8 cellular contexts compared by ENCODE assay signal in the genomic region with DNA sequence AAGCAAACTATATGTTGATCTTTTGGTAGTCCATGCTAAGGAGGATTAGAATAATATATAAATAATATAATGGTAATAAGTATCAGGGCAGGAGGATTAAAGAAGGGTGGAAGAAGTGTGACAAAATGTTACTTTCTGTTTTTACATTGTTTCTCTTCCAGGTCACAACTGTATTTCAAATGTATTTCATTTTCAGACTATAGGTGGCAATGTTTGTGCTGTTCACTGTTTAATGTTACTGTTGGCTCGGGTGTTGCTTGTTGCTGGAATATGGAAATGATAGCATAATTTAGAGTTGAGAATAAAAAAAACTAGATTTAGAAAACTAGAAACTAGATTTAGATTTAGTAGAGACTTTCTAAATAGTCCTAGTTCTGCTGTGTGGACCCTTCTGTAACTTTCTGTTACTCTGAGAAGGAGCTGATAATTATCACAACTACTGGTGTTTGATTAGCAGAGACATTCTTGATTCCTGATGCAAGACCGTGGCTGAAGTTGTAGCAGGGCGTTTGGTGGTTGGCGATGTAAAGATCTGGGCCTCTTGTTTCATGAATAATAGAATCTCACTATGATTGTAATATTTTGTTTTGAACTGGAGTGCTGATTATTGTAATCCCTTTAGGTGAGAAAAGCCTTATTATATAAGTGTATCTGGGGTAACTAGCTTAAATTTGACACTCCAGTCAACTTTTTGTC. TPM values are rescaled to one million over a fixed set of nuclear protein-coding genes. Genes with fewer than 3 reads are reported as not detected.
DNase-seq lines count a peak whose midpoint lies in the region; ATAC-seq and TF ChIP-seq lines count a peak whose summit lies in the region.

No MANE protein-coding gene starts in this region.

- H3K27ac ChIP-seq in upper lobe of right lung: no peak overlapping the region

- TF ChIP-seq CTCF in AG09319 (IDR thresholded peaks at IDR 0.05; ENCODE audit: low read depth, low read length): peak; percentile 33
- peak; percentile 34 for TF ChIP-seq CTCF in upper lobe of right lung (IDR thresholded peaks at IDR 0.05)

- ATAC-seq in GM19025 (IDR thresholded peaks at IDR 0.05; ENCODE audit: low read depth, unreplicated experiment): peak; percentile 57
- peak; percentile 40 for ATAC-seq in upper lobe of right lung

- TF ChIP-seq POLR2A in erythroblast (IDR thresholded peaks at IDR 0.05; ENCODE audit: low read length): no peak

- H3K27me3 ChIP-seq in upper lobe of right lung: no peaks in the 10 kb centered on the region

- intact Hi-C loops in upper lobe of right lung (cut with DNase I): no loop called here

- no peaks in the 10 kb centered on the region for H3K36me3 ChIP-seq in upper lobe of right lung

- no peaks in the 10 kb centered on the region for H3K9me3 ChIP-seq in upper lobe of right lung

- no peak overlapping the region for H3K4me3 ChIP-seq in upper lobe of right lung

- DNase-seq in AG09319 (ENCODE audit: extremely low read depth, low read depth) (no peak), NCI-H2196 treated with DMSO at 0.1 percent for 48 hours (lab: John Stamatoyannopoulos, UW; ENCODE audit: unreplicated experiment) (peak; percentile 13), erythroblast (lab: John Stamatoyannopoulos, UW) (peak; percentile 76 to 77), upper lobe of right lung (no peak), CD1c-positive myeloid dendritic cell (ENCODE audit: extremely low spot score) (no peak), DMS114 treated with DMSO at 0.1 percent for 48 hours (lab: John Stamatoyannopoulos, UW; ENCODE audit: unreplicated experiment) (no peak), SKM-1 (lab: John Stamatoyannopoulos, UW; ENCODE audit: unreplicated experiment) (no peak)

- peaks cover 4% of the 10 kb centered on the region for H3K4me1 ChIP-seq in upper lobe of right lung

RNA-seq across cellular contexts. Expression of gene NEDD4L, which starts 7.9 kb away (rescaled TPM):
- total RNA-seq in upper lobe of right lung: 192 TPM

Comparison
In these comparisons a context has a peak if more than half of its experiments do, and no peak if none do; other contexts are left out.
1. DNase-seq: peak in NCI-H2196 treated with DMSO at 0.1 percent for 48 hours (single experiment) and erythroblast (2 of 2); none in AG09319 (single experiment), upper lobe of right lung (single experiment), CD1c-positive myeloid dendritic cell (single experiment), DMS114 treated with DMSO at 0.1 percent for 48 hours (single experiment) and SKM-1 (single experiment).